In genomic region chr20:22688485-22688884, GRCh38 we compare ENCODE assay signal across 22 cellular contexts.
"Had no signal": no experiment of that assay in that cellular context is flagged by ENCODE, and none has a peak within 500 bp of the region (broad histone marks: within the 10 kb centered on the region; RNA-seq: fewer than 3 reads in every experiment).

No MANE protein-coding gene starts in this region.

- H3K27me3 ChIP-seq: brain microvascular endothelial cell, testis had no signal

- H3K9me3 ChIP-seq: lower lobe of right lung, testis had no signal

- ATAC-seq: activated CD4-positive, CD25-positive, alpha-beta regulatory T cell treated with anti-CD3 and anti-CD28 coated beads, Interleukin-2, amount 50 U/mL, for 24 hours; activated CD8-positive, alpha-beta T cell treated with anti-CD3 and anti-CD28 coated beads, Interleukin-2, amount 10 ng/mL, durations not matched to agents 7 days and 5 days; activated naive CD8-positive, alpha-beta T cell treated with anti-CD3 and anti-CD28 coated beads, Interleukin-2, amount 50 U/mL, for 24 hours; activated T-cell treated with anti-CD3 and anti-CD28 coated beads, Interleukin-2, amount 50 U/mL, for 4 hours; lower lobe of right lung; sciatic nerve; stimulated activated effector memory CD8-positive, alpha-beta T cell treated with anti-CD3 and anti-CD28 coated beads, Interleukin-12 subunit alpha, Interleukin-12 subunit beta, amount 100 ng/mL, for 72 hours had no signal

- H3K4me1 Mint-ChIP-seq: activated CD4-positive, alpha-beta T cell treated with anti-CD3 and anti-CD28 coated beads, Interleukin-2, amount 10 ng/mL, durations not matched to agents 7 days and 5 days; activated naive CD8-positive, alpha-beta T cell treated with anti-CD3 and anti-CD28 coated beads, Interleukin-2, amount 50 U/mL, for 24 hours; nephron had no signal

- H3K79me2 ChIP-seq: parathyroid adenoma had no signal

- H3K27ac Mint-ChIP-seq: activated CD4-positive, alpha-beta T cell treated with anti-CD3 and anti-CD28 coated beads, Interleukin-2, amount 10 ng/mL, durations not matched to agents 7 days and 5 days; activated CD8-positive, alpha-beta T cell treated with anti-CD3 and anti-CD28 coated beads, Interleukin-2, amount 10 ng/mL, durations not matched to agents 7 days and 5 days; activated naive CD4-positive, alpha-beta T cell treated with anti-CD3 and anti-CD28 coated beads, Interleukin-2, amount 10 ng/mL, durations not matched to agents 7 days and 5 days; activated naive CD8-positive, alpha-beta T cell treated with anti-CD3 and anti-CD28 coated beads, Interleukin-2, amount 50 U/mL, for 24 hours; nephron; stimulated activated effector memory CD8-positive, alpha-beta T cell treated with anti-CD3 and anti-CD28 coated beads, Interleukin-12 subunit alpha, Interleukin-12 subunit beta, amount 100 ng/mL, for 72 hours; type B pancreatic cell had no signal

- H3K4me3 ChIP-seq: lower lobe of right lung, testis had no signal

- H3K27me3 Mint-ChIP-seq: activated CD4-positive, alpha-beta T cell treated with anti-CD3 and anti-CD28 coated beads, Interleukin-2, amount 10 ng/mL, durations not matched to agents 7 days and 5 days; activated naive CD4-positive, alpha-beta T cell treated with anti-CD3 and anti-CD28 coated beads, Interleukin-2, amount 10 ng/mL, durations not matched to agents 7 days and 5 days had no signal

- H3K27ac ChIP-seq: brain microvascular endothelial cell, lower lobe of right lung, parathyroid adenoma, testis had no signal

- H3K9ac ChIP-seq: parathyroid adenoma had no signal

- H3K4me3 Mint-ChIP-seq: activated CD4-positive, alpha-beta T cell treated with anti-CD3 and anti-CD28 coated beads, Interleukin-2, amount 10 ng/mL, durations not matched to agents 7 days and 5 days; activated CD8-positive, alpha-beta T cell treated with anti-CD3 and anti-CD28 coated beads, Interleukin-2, amount 10 ng/mL, durations not matched to agents 7 days and 5 days; activated naive CD4-positive, alpha-beta T cell treated with anti-CD3 and anti-CD28 coated beads, Interleukin-2, amount 10 ng/mL, durations not matched to agents 7 days and 5 days; activated naive CD8-positive, alpha-beta T cell treated with anti-CD3 and anti-CD28 coated beads, Interleukin-2, amount 50 U/mL, for 24 hours; activated T-cell treated with anti-CD3 and anti-CD28 coated beads, Interleukin-2, amount 50 U/mL, for 4 hours; nephron; stimulated activated effector memory CD8-positive, alpha-beta T cell treated with anti-CD3 and anti-CD28 coated beads, Interleukin-12 subunit alpha, Interleukin-12 subunit beta, amount 100 ng/mL, for 72 hours; type B pancreatic cell had no signal

- H3K9me3 Mint-ChIP-seq: activated CD4-positive, alpha-beta T cell treated with anti-CD3 and anti-CD28 coated beads, Interleukin-2, amount 10 ng/mL, durations not matched to agents 7 days and 5 days; activated naive CD4-positive, alpha-beta T cell treated with anti-CD3 and anti-CD28 coated beads, Interleukin-2, amount 10 ng/mL, durations not matched to agents 7 days and 5 days; activated naive CD8-positive, alpha-beta T cell treated with anti-CD3 and anti-CD28 coated beads, Interleukin-2, amount 50 U/mL, for 24 hours; activated T-cell treated with anti-CD3 and anti-CD28 coated beads, Interleukin-2, amount 50 U/mL, for 4 hours; nephron; stimulated activated effector memory CD8-positive, alpha-beta T cell treated with anti-CD3 and anti-CD28 coated beads, Interleukin-12 subunit alpha, Interleukin-12 subunit beta, amount 100 ng/mL, for 72 hours; type B pancreatic cell had no signal

- H3K4me1 ChIP-seq: parathyroid adenoma had no signal

- H2AFZ ChIP-seq: parathyroid adenoma had no signal

- DNase-seq: activated CD4-positive, alpha-beta T cell treated with anti-CD3 and anti-CD28 coated beads, Interleukin-2, amount 10 ng/mL, durations not matched to agents 7 days and 5 days; activated CD8-positive, alpha-beta memory T cell treated with anti-CD3 and anti-CD28 coated beads, Interleukin-2, amount 50 U/mL, for 4 hours; activated CD8-positive, alpha-beta T cell treated with anti-CD3 and anti-CD28 coated beads, Interleukin-2, amount 10 ng/mL, durations not matched to agents 7 days and 5 days; activated naive CD4-positive, alpha-beta T cell treated with anti-CD3 and anti-CD28 coated beads, Interleukin-2, amount 10 ng/mL, durations not matched to agents 7 days and 5 days; activated naive CD8-positive, alpha-beta T cell treated with anti-CD3 and anti-CD28 coated beads, Interleukin-2, amount 50 U/mL, for 24 hours; activated T-cell treated with anti-CD3 and anti-CD28 coated beads, Interleukin-2, amount 50 U/mL, for 4 hours; aorta; brain microvascular endothelial cell; effector memory CD4-positive, alpha-beta T cell; foreskin melanocyte; glutamatergic neuron; hippocampal formation; lower lobe of right lung; stimulated activated CD4-positive, alpha-beta T cell treated with anti-CD3 and anti-CD28 coated beads, Interleukin-4, amount 100 ng/mL, for 24 hours; T1000; testis had no signal

- H3K36me3 ChIP-seq: brain microvascular endothelial cell, lower lobe of right lung had no signal

- H3K36me3 Mint-ChIP-seq: activated naive CD4-positive, alpha-beta T cell treated with anti-CD3 and anti-CD28 coated beads, Interleukin-2, amount 10 ng/mL, durations not matched to agents 7 days and 5 days; stimulated activated effector memory CD8-positive, alpha-beta T cell treated with anti-CD3 and anti-CD28 coated beads, Interleukin-12 subunit alpha, Interleukin-12 subunit beta, amount 100 ng/mL, for 72 hours; type B pancreatic cell had no signal
